Comparison of ENCODE assay signal across 8 cellular contexts in genomic region chr5:33435893-33436490, GRCh38. TPM values are rescaled to one million over a fixed set of nuclear protein-coding genes. Genes with fewer than 3 reads are reported as not detected.
A peak's percentile ranks its signal among the peaks of the same experiment; 100 is the strongest.
DNase-seq lines count a peak whose midpoint lies in the region; TF ChIP-seq lines count a peak whose summit lies in the region.
"Not testable (repeated sequence)": the region's sequence is repeated elsewhere in the genome, so short reads cannot be mapped to it uniquely, and the experiment has no call there.

No MANE protein-coding gene starts in this region.

- H3K36me3 ChIP-seq in GM06990 (ENCODE audit: control insufficient read depth, insufficient read depth, low read length); HEK293 (ENCODE audit: control insufficient read depth in 2 of 2, insufficient read depth in 1 of 2, low read length in 2 of 2); Loucy (ENCODE audit: insufficient read depth, low read length); fibroblast of lung (ENCODE audit: control insufficient read depth, insufficient read depth, low read length); neural cell (ENCODE audit: insufficient read depth, low read length); suprapubic skin: not testable (repeated sequence)

- not testable (repeated sequence) for TF ChIP-seq POLR2A in suprapubic skin (IDR thresholded peaks at IDR 0.05)

- peaks cover 14% of the 10 kb centered on the region for H3K79me2 ChIP-seq in Loucy (ENCODE audit: insufficient read depth, low read length)
- H3K79me2 ChIP-seq in fibroblast of lung (ENCODE audit: control insufficient read depth, insufficient read depth, low read length); neural cell (replicated peaks; ENCODE audit: insufficient read depth, low read length): not testable (repeated sequence)

- TF ChIP-seq EP300 in neural cell (conservative IDR thresholded peaks at IDR 0.05; ENCODE audit: poor library complexity, severe bottlenecking); suprapubic skin (IDR thresholded peaks at IDR 0.05): not testable (repeated sequence)

- not testable (repeated sequence) for H3K9ac ChIP-seq in Loucy (ENCODE audit: low read depth, low read length, poor library complexity, severe bottlenecking); fibroblast of lung (ENCODE audit: insufficient read depth, low read length); neural cell (ENCODE audit: low read length)

- H3K9me3 ChIP-seq in HEK293 (ENCODE audit: control insufficient read depth, insufficient read depth, low read depth, low read length); Loucy (ENCODE audit: insufficient read depth, low read depth, low read length); fibroblast of lung (ENCODE audit: control insufficient read depth, insufficient read depth, low read depth, low read length); neural cell (ENCODE audit: low read length); suprapubic skin: not testable (repeated sequence)

- H4K20me1 ChIP-seq in Loucy (ENCODE audit: insufficient read depth, low read length, poor library complexity, severe bottlenecking); fibroblast of lung (ENCODE audit: control insufficient read depth, extremely low read depth, insufficient read depth, low read length); neural cell (ENCODE audit: insufficient read depth): not testable (repeated sequence)

- not testable (repeated sequence) for H3K9me2 ChIP-seq in Loucy (replicated peaks; ENCODE audit: low read depth, low read length); neural cell (ENCODE audit: insufficient read depth, low read length)

- CTCF ChIA-PET in HEK293 (lab: Yijun Ruan, JAX), result interaction anchor here (0.5 to 4.1 kb wide), 24 partner anchors 9 to 1031 kb away, joined by 3 to 35 read pairs (median 4); partner anchors contain the start of gene RXFP3

- H3K27me3 ChIP-seq in GM06990 (replicated peaks; ENCODE audit: control insufficient read depth, insufficient read depth, low read length); Loucy (ENCODE audit: insufficient read depth, low read length, poor library complexity, severe bottlenecking); fibroblast of lung (ENCODE audit: control insufficient read depth, insufficient read depth, low read length); neural cell (ENCODE audit: insufficient read depth, low read depth, low read length); suprapubic skin: not testable (repeated sequence)

- POLR2A ChIA-PET in HEK293 (lab: Yijun Ruan, JAX), result not testable (repeated sequence)

- WGBS in suprapubic skin, result 22% methylated on average over 5 of the region's 5 CpGs

- DNase-seq in GM06990 (ENCODE audit: extremely low read depth, insufficient read length) (peak; percentile 60), RKO (ENCODE audit: low spot score) (peak; percentile 84), fibroblast of lung (ENCODE audit: low read depth in 2 of 2) (peak; percentile 67 to 80)
- peak; percentile 55 to 69 for DNase-seq in activated T-cell treated with anti-CD3 and anti-CD28 coated beads, Interleukin-2, amount 50 U/mL, for 48 hours
- DNase-seq in suprapubic skin (ENCODE audit: low spot score in 2 of 2), result not testable (repeated sequence)

- TF ChIP-seq RAD21 in neural cell (conservative IDR thresholded peaks at IDR 0.05), result peak; percentile 85

- H3K4me1 ChIP-seq in HEK293 (ENCODE audit: control insufficient read depth, insufficient read depth, low read length); fibroblast of lung (ENCODE audit: control insufficient read depth, extremely low read depth, insufficient read depth, low read length): not testable (repeated sequence)
- H3K4me1 ChIP-seq in Loucy (ENCODE audit: insufficient read depth, low read length, poor library complexity, severe bottlenecking) (peaks cover 15% of the 10 kb centered on the region), suprapubic skin (peaks cover 14% of the 10 kb centered on the region)

- not testable (repeated sequence) for H3F3A ChIP-seq in Loucy (ENCODE audit: low read depth); neural cell (ENCODE audit: insufficient read depth, low read length, poor library complexity, severe bottlenecking)

- peak; percentile 73 for TF ChIP-seq CTCF in GM06990 (IDR thresholded peaks at IDR 0.05; ENCODE audit: insufficient read depth, low read length, poor library complexity, severe bottlenecking)
- TF ChIP-seq CTCF in HEK293 (tag by site-specific recombination; IDR thresholded peaks at IDR 0.05), result peak; percentile 72; the same call in 1 of the 2 replicates
- peak; percentile 78 for TF ChIP-seq CTCF in Loucy (conservative IDR thresholded peaks at IDR 0.05; ENCODE audit: low read length)
- TF ChIP-seq CTCF in fibroblast of lung (conservative IDR thresholded peaks at IDR 0.05 in 1 of 2, IDR thresholded peaks at IDR 0.05 in 1 of 2; ENCODE audit: low read depth in 1 of 2, low read length in 2 of 2), result peak; percentile 81 to 83
- TF ChIP-seq CTCF in neural cell (IDR thresholded peaks at IDR 0.05; ENCODE audit: poor library complexity, severe bottlenecking), result peak; percentile 80
- TF ChIP-seq CTCF in suprapubic skin (IDR thresholded peaks at IDR 0.05), result peak; percentile 41 to 69

- not testable (repeated sequence) for H3K4me2 ChIP-seq in Loucy (ENCODE audit: low read depth, low read length, poor library complexity, severe bottlenecking); fibroblast of lung (ENCODE audit: extremely low read depth, insufficient read depth, low read length); neural cell (ENCODE audit: low read length)

- not testable (repeated sequence) for H3K4me3 ChIP-seq in GM06990 (replicated peaks; ENCODE audit: low read depth, low read length); HEK293 (ENCODE audit: low read depth, low read length); Loucy (ENCODE audit: low read length, poor library complexity, severe bottlenecking); fibroblast of lung (replicated peaks in 1 of 4; ENCODE audit: control extremely low read depth in 1 of 4, insufficient read depth in 1 of 4, low read depth in 3 of 4, low read length in 4 of 4); neural cell (ENCODE audit: low read length); suprapubic skin

- not testable (repeated sequence) for H3K27ac ChIP-seq in HEK293 (ENCODE audit: extremely low read depth, low read depth, low read length); fibroblast of lung (ENCODE audit: insufficient read depth, low read length); neural cell (ENCODE audit: low read length); suprapubic skin

- H2AFZ ChIP-seq in Loucy (ENCODE audit: low read length); fibroblast of lung (ENCODE audit: low read length); neural cell (ENCODE audit: low read depth, low read length): not testable (repeated sequence)

TF ChIP-seq in HEK293, 187 proteins besides CTCF, POLR2A, EP300 and RAD21:
- TF ChIP-seq ZNF654 (tag by site-specific recombination; IDR thresholded peaks at IDR 0.05; ENCODE audit: low read depth) (peak; percentile 94), MZF1 (tag by site-specific recombination; IDR thresholded peaks at IDR 0.05; ENCODE audit: borderline replicate concordance) (peak; percentile 28; the same call in 1 of the 2 replicates), SCRT1 (tag by site-specific recombination; IDR thresholded peaks at IDR 0.05; ENCODE audit: borderline replicate concordance) (peak; percentile 100), ZNF660 (tag by site-specific recombination; IDR thresholded peaks at IDR 0.05) (peak; percentile 52; the same call in 1 of the 2 replicates), SCRT2 (tag by site-specific recombination; IDR thresholded peaks at IDR 0.05) (peak; percentile 99), ZFP37 (tag by site-specific recombination; IDR thresholded peaks at IDR 0.05) (peak; percentile 95)

TF ChIP-seq in neural cell, 6 proteins besides CTCF, POLR2A, EP300 and RAD21:
- peak; percentile 89 for TF ChIP-seq SMC3 (conservative IDR thresholded peaks at IDR 0.05; ENCODE audit: poor library complexity)

RNA-seq across cellular contexts. Expression of gene TARS1, which starts 4.8 kb away (rescaled TPM):
- total RNA-seq in fibroblast of lung, result 285 and 368 TPM in 2 replicates
- polyA plus RNA-seq in fibroblast of lung, result 130 and 159 TPM in 2 replicates
- polyA plus RNA-seq in fibroblast of lung (2012), result 114 and 141 TPM in 2 replicates
- polyA minus RNA-seq in fibroblast of lung (ENCODE audit: low replicate concordance), result 57.1 and 70.8 TPM in 2 replicates
- 88.7 and 91.8 TPM in 2 replicates for polyA plus RNA-seq in neural cell
- 113 and 122 TPM in 2 replicates for polyA minus RNA-seq in neural cell
- total RNA-seq in suprapubic skin, result 10 to 100 TPM; 30.0 to 60.0 (median 39.2) TPM
